Comparison of ENCODE assay signal across 8 cellular contexts in genomic region chr2:95121150-95121494, GRCh38. TPM values are rescaled to one million over a fixed set of nuclear protein-coding genes. Genes with fewer than 3 reads are reported as not detected.
DNase-seq lines count a peak whose midpoint lies in the region; ATAC-seq and TF ChIP-seq lines count a peak whose summit lies in the region.

No MANE protein-coding gene starts in this region.

- no peaks in the 10 kb centered on the region for H3K9me3 Mint-ChIP-seq in osteocyte (ENCODE audit: unreplicated experiment)

- intact Hi-C loops in Right ventricle myocardium superior (cut with DNase I): no loop called here
- intact Hi-C loops in cardiac septum (cut with DNase I): loop anchor here (2.0 to 5.0 kb wide), 2 partner anchors 44 to 86 kb away; partner anchors contain the start of genes ZNF2 and ZNF892

- peak overlapping the region; percentile 95 for H3K4me3 Mint-ChIP-seq in osteocyte (ENCODE audit: unreplicated experiment)

- no peaks in the 10 kb centered on the region for H3K27me3 Mint-ChIP-seq in osteocyte (ENCODE audit: unreplicated experiment)

- H3K27ac Mint-ChIP-seq in osteocyte (ENCODE audit: unreplicated experiment): peak overlapping the region; percentile 93

- ATAC-seq in Right ventricle myocardium superior (ENCODE audit: poor library complexity): peak; percentile 3

- no peak for TF ChIP-seq CTCF in osteocyte (IDR thresholded peaks at IDR 0.05)

- H3K4me1 Mint-ChIP-seq in osteocyte (ENCODE audit: unreplicated experiment): peaks cover 32% of the 10 kb centered on the region

- H3K36me3 Mint-ChIP-seq in osteocyte (ENCODE audit: unreplicated experiment): peaks cover 8% of the 10 kb centered on the region

- DNase-seq in Right ventricle myocardium superior (no peak), cardiac septum (ENCODE audit: low spot score) (no peak), SKM-1 treated with dmso at 0.1 percent for 144 hours (lab: John Stamatoyannopoulos, UW; ENCODE audit: unreplicated experiment) (peak; percentile 25), fibroblast of gingiva (ENCODE audit: low read depth) (peak; percentile 29), osteocyte (ENCODE audit: extremely low spot score, unreplicated experiment) (no peak), HuH-7.5 (ENCODE audit: low spot score) (no peak), NCI-H524 treated with DMSO at 0.1 percent for 48 hours (lab: John Stamatoyannopoulos, UW) (no peak), EL (no peak)

RNA-seq across cellular contexts. Expression of gene MRPS5, which starts 0.5 kb away (rescaled TPM):
- total RNA-seq in Right ventricle myocardium superior (77.0 TPM), cardiac septum (69.4 TPM), osteocyte (43.3 and 44.8 TPM in 2 replicates)

RNA-seq across cellular contexts. Expression of gene ZNF514, which starts 38.5 kb away (rescaled TPM):
- total RNA-seq in Right ventricle myocardium superior (14.7 TPM), cardiac septum (14.7 TPM), osteocyte (14.3 and 19.0 TPM in 2 replicates)

RNA-seq across cellular contexts. Expression of gene ZNF2, which starts 44.5 kb away (rescaled TPM):
- total RNA-seq in Right ventricle myocardium superior: 5.0 TPM
- 4.1 TPM for total RNA-seq in cardiac septum
- total RNA-seq in osteocyte: 5.5 and 5.8 TPM in 2 replicates

Comparison
In these comparisons a context has a peak if more than half of its experiments do, and no peak if none do; other contexts are left out.
1. DNase-seq: peak in SKM-1 treated with dmso at 0.1 percent for 144 hours (single experiment) and fibroblast of gingiva (single experiment); none in Right ventricle myocardium superior (single experiment), cardiac septum (single experiment), osteocyte (single experiment), HuH-7.5 (single experiment), NCI-H524 treated with DMSO at 0.1 percent for 48 hours (single experiment) and EL (single experiment).